In genomic region chr2:95309599-95309998, GRCh38 we compare ENCODE assay signal across 22 cellular contexts. TPM values are rescaled to one million over a fixed set of nuclear protein-coding genes. Genes with fewer than 3 reads are reported as not detected.
"Had no signal": no experiment of that assay in that cellular context is flagged by ENCODE, and none has a peak within 500 bp of the region (broad histone marks: within the 10 kb centered on the region; RNA-seq: fewer than 3 reads in every experiment).

No MANE protein-coding gene starts in this region.

- H3K36me3 ChIP-seq: esophagus squamous epithelium, gastrocnemius medialis, neutrophil, ovary, stomach, suprapubic skin, uterus had no signal

- FAIRE-seq: TTC549 had no signal

- DNase-seq: activated CD4-positive, alpha-beta T cell treated with anti-CD3 and anti-CD28 coated beads for 1 hour; activated naive CD8-positive, alpha-beta T cell treated with anti-CD3 and anti-CD28 coated beads, Interleukin-2, amount 10 ng/mL, durations not matched to agents 7 days and 5 days; activated T-cell treated with anti-CD3 and anti-CD28 coated beads, Interleukin-2, amount 50 U/mL, for 1 hour; amniotic stem cell; cerebellar nuclear complex; endodermal cell; esophagus squamous epithelium; gastrocnemius medialis; head of caudate nucleus; hypothalamus; ovary; psoas muscle; stomach; trophoblast cell; uterus had no signal

- H3K27me3 ChIP-seq: neutrophil, ovary, uterus had no signal

- H3K27ac ChIP-seq: coronary artery, esophagus squamous epithelium, gastrocnemius medialis, neutrophil, ovary, psoas muscle, skin epidermis, stomach, suprapubic skin, uterus had no signal

- ATAC-seq: activated T-helper 17 cell treated with anti-CD3 and anti-CD28 coated beads, Interleukin-2, amount 50 U/mL, for 72 hours; gastrocnemius medialis; psoas muscle; right cardiac atrium had no signal

- H3K9me3 ChIP-seq: esophagus squamous epithelium, gastrocnemius medialis, neutrophil, ovary, psoas muscle, stomach, suprapubic skin, uterus had no signal

- H3K4me3 ChIP-seq: coronary artery, esophagus squamous epithelium, gastrocnemius medialis, ovary, psoas muscle, skin epidermis, stomach, suprapubic skin, uterus had no signal

- H3K4me1 ChIP-seq: gastrocnemius medialis, psoas muscle, uterus had no signal

RNA-seq across cellular contexts. Expression of gene KCNIP3, which starts 12.5 kb away (rescaled TPM):
- total RNA-seq: activated naive CD8-positive, alpha-beta T cell treated with anti-CD3 and anti-CD28 coated beads, Interleukin-2, amount 10 ng/mL, durations not matched to agents 7 days and 5 days; activated T-helper 17 cell treated with anti-CD3 and anti-CD28 coated beads, Interleukin-2, amount 50 U/mL, for 72 hours had no signal
